8 cellular contexts compared by ENCODE assay signal in genomic region chr12:95072900-95073697, GRCh38. TPM values are rescaled to one million over a fixed set of nuclear protein-coding genes. Genes with fewer than 3 reads are reported as not detected.
DNase-seq lines count a peak whose midpoint lies in the region; ATAC-seq, FAIRE-seq and TF ChIP-seq lines count a peak whose summit lies in the region.

TSS of gene NR2C1 (minus strand) at chr12:95073618. CDS start at chr12:95067384, 6,234 bp downstream.

- no peaks in the 10 kb centered on the region for H3K27me3 Mint-ChIP-seq in activated T-cell treated with anti-CD3 and anti-CD28 coated beads, Interleukin-2, amount 50 U/mL, for 72 hours (ENCODE audit: low read depth)

- H3K4me3 ChIP-seq in KMS-11 (IDR thresholded peaks at IDR 0.05; ENCODE audit: insufficient read depth, low read depth, low read length): no peak within 1 kb of the TSS
- H3K4me3 ChIP-seq in esophagus squamous epithelium: peak within 1 kb of the TSS; percentile 66 to 99 (median 92)

- FAIRE-seq in RCC 7860 (lab: Jason Lieb, UNC): peak; percentile 46

- DNase-seq in DMS153 treated with DMSO at 0.1 percent for 48 hours (lab: John Stamatoyannopoulos, UW; ENCODE audit: unreplicated experiment): peak; percentile 89
- DNase-seq in RCC 7860 (ENCODE audit: low spot score): peak; percentile 78
- peak; percentile 92 to 95 for DNase-seq in activated T-cell treated with anti-CD3 and anti-CD28 coated beads, Interleukin-2, amount 50 U/mL, for 72 hours
- peak; percentile 38 for DNase-seq in esophagus squamous epithelium (lab: John Stamatoyannopoulos, UW)
- DNase-seq in myocyte (ENCODE audit: low read depth): peak; percentile 94
- peak; percentile 78 to 94 for DNase-seq in stimulated activated effector memory CD8-positive, alpha-beta T cell treated with anti-CD3 and anti-CD28 coated beads, Interleukin-12 subunit alpha, Interleukin-12 subunit beta, amount 100 ng/mL, for 72 hours (ENCODE audit: low spot score in 2 of 2)

- ATAC-seq in GM21723 (IDR thresholded peaks at IDR 0.05; ENCODE audit: unreplicated experiment): peak; percentile 94
- peak; percentile 96 to 97 for ATAC-seq in activated T-cell treated with anti-CD3 and anti-CD28 coated beads, Interleukin-2, amount 50 U/mL, for 72 hours (replicated peaks in 1 of 2)
- peak; percentile 98 for ATAC-seq in stimulated activated effector memory CD8-positive, alpha-beta T cell treated with anti-CD3 and anti-CD28 coated beads, Interleukin-12 subunit alpha, Interleukin-12 subunit beta, amount 100 ng/mL, for 72 hours

- H3K27ac Mint-ChIP-seq in activated T-cell treated with anti-CD3 and anti-CD28 coated beads, Interleukin-2, amount 50 U/mL, for 72 hours: peak within 1 kb of the TSS; percentile 93
- H3K27ac Mint-ChIP-seq in stimulated activated effector memory CD8-positive, alpha-beta T cell treated with anti-CD3 and anti-CD28 coated beads, Interleukin-12 subunit alpha, Interleukin-12 subunit beta, amount 100 ng/mL, for 72 hours: peak within 1 kb of the TSS; percentile 86

- H3K4me2 ChIP-seq in KMS-11: peak within 1 kb of the TSS; percentile 80

- peaks cover 13% of the 10 kb centered on the region; the same call in 1 of the 2 replicates for H3K79me2 ChIP-seq in KMS-11 (ENCODE audit: insufficient read depth, low read depth)

- H4K20me1 ChIP-seq in KMS-11 (ENCODE audit: insufficient read depth): no peaks in the 10 kb centered on the region

- WGBS in esophagus squamous epithelium, 2 donors: 0% methylated on average over 17 to 22 of the region's 99 CpGs

- H3K9me3 Mint-ChIP-seq in activated T-cell treated with anti-CD3 and anti-CD28 coated beads, Interleukin-2, amount 50 U/mL, for 72 hours: no peaks in the 10 kb centered on the region
- no peaks in the 10 kb centered on the region for H3K9me3 Mint-ChIP-seq in stimulated activated effector memory CD8-positive, alpha-beta T cell treated with anti-CD3 and anti-CD28 coated beads, Interleukin-12 subunit alpha, Interleukin-12 subunit beta, amount 100 ng/mL, for 72 hours

- H3K4me3 Mint-ChIP-seq in activated T-cell treated with anti-CD3 and anti-CD28 coated beads, Interleukin-2, amount 50 U/mL, for 72 hours: peak within 1 kb of the TSS; percentile 87 to 96
- H3K4me3 Mint-ChIP-seq in stimulated activated effector memory CD8-positive, alpha-beta T cell treated with anti-CD3 and anti-CD28 coated beads, Interleukin-12 subunit alpha, Interleukin-12 subunit beta, amount 100 ng/mL, for 72 hours: peak within 1 kb of the TSS; percentile 79

- H3K9me3 ChIP-seq in esophagus squamous epithelium: no peaks in the 10 kb centered on the region

- peak within 1 kb of the TSS; percentile 90 for H2AFZ ChIP-seq in KMS-11 (ENCODE audit: low read depth)

- no peak for TF ChIP-seq CTCF in KMS-11 (conservative IDR thresholded peaks at IDR 0.05; ENCODE audit: low read depth, low read length)
- TF ChIP-seq CTCF in esophagus squamous epithelium (IDR thresholded peaks at IDR 0.05): peak in 3 of 6 experiments; percentile 74 to 87 (median 84)

- intact Hi-C loops in esophagus squamous epithelium (cut with DNase I): no loop called here

- H3K4me1 Mint-ChIP-seq in activated T-cell treated with anti-CD3 and anti-CD28 coated beads, Interleukin-2, amount 50 U/mL, for 72 hours (ENCODE audit: low read depth): peaks cover 21% of the 10 kb centered on the region
- H3K4me1 Mint-ChIP-seq in stimulated activated effector memory CD8-positive, alpha-beta T cell treated with anti-CD3 and anti-CD28 coated beads, Interleukin-12 subunit alpha, Interleukin-12 subunit beta, amount 100 ng/mL, for 72 hours: peaks cover 11% of the 10 kb centered on the region

- no peaks in the 10 kb centered on the region for H3K27me3 ChIP-seq in KMS-11 (ENCODE audit: insufficient read depth, low read depth)
- H3K27me3 ChIP-seq in esophagus squamous epithelium: no peaks in the 10 kb centered on the region

- no peak within 1 kb of the TSS; the same call in 1 of the 2 replicates for H3K27ac ChIP-seq in KMS-11
- peak within 1 kb of the TSS; percentile 87 to 95 (median 91) for H3K27ac ChIP-seq in esophagus squamous epithelium

- peak in 1 of 4 donors; percentile 11 for TF ChIP-seq POLR2A in esophagus squamous epithelium (IDR thresholded peaks at IDR 0.05)

- H3K36me3 Mint-ChIP-seq in activated T-cell treated with anti-CD3 and anti-CD28 coated beads, Interleukin-2, amount 50 U/mL, for 72 hours (ENCODE audit: insufficient read depth in 2 of 2): peaks cover under 1 to 8% of the 10 kb centered on the region in 2 donors
- peaks cover 5% of the 10 kb centered on the region for H3K36me3 Mint-ChIP-seq in stimulated activated effector memory CD8-positive, alpha-beta T cell treated with anti-CD3 and anti-CD28 coated beads, Interleukin-12 subunit alpha, Interleukin-12 subunit beta, amount 100 ng/mL, for 72 hours

- peaks cover 3% of the 10 kb centered on the region for H3K4me1 ChIP-seq in KMS-11 (ENCODE audit: low read depth, poor library complexity, severe bottlenecking)
- H3K4me1 ChIP-seq in esophagus squamous epithelium: peaks cover 0 to 39% (median 10%) of the 10 kb centered on the region in 3 donors

- H3K36me3 ChIP-seq in KMS-11 (ENCODE audit: insufficient read depth) (no peaks in the 10 kb centered on the region), esophagus squamous epithelium (peaks cover 0 to 4% (median 0%) of the 10 kb centered on the region in 3 donors)

- peak within 1 kb of the TSS; percentile 44; the same call in 1 of the 2 replicates for H3K9ac ChIP-seq in KMS-11

RNA-seq across cellular contexts. Expression of gene NR2C1, which starts in this region (rescaled TPM):
- total RNA-seq in activated T-cell treated with anti-CD3 and anti-CD28 coated beads, Interleukin-2, amount 50 U/mL, for 72 hours: 10 to 100 TPM; 37.6 to 38.7 TPM
- total RNA-seq in esophagus squamous epithelium (10 to 100 TPM; 13.3 to 36.0 (median 19.6) TPM), myocyte (23.2 and 29.6 TPM in 2 replicates)
- 15.8 TPM for polyA plus RNA-seq in myocyte (2012)

Comparison
In these comparisons a context has a peak if more than half of its experiments do, and no peak if none do; other contexts are left out.
1. DNase-seq: peak in every context shown above with its lines; median percentile 94 in myocyte; 94 in activated T-cell treated with anti-CD3 and anti-CD28 coated beads, Interleukin-2, amount 50 U/mL, for 72 hours; 89 in DMS153 treated with DMSO at 0.1 percent for 48 hours; 86 in stimulated activated effector memory CD8-positive, alpha-beta T cell treated with anti-CD3 and anti-CD28 coated beads, Interleukin-12 subunit alpha, Interleukin-12 subunit beta, amount 100 ng/mL, for 72 hours; 78 in RCC 7860; 38 in esophagus squamous epithelium.